Comparison of ENCODE assay signal across 10 cellular contexts in the genomic region with DNA sequence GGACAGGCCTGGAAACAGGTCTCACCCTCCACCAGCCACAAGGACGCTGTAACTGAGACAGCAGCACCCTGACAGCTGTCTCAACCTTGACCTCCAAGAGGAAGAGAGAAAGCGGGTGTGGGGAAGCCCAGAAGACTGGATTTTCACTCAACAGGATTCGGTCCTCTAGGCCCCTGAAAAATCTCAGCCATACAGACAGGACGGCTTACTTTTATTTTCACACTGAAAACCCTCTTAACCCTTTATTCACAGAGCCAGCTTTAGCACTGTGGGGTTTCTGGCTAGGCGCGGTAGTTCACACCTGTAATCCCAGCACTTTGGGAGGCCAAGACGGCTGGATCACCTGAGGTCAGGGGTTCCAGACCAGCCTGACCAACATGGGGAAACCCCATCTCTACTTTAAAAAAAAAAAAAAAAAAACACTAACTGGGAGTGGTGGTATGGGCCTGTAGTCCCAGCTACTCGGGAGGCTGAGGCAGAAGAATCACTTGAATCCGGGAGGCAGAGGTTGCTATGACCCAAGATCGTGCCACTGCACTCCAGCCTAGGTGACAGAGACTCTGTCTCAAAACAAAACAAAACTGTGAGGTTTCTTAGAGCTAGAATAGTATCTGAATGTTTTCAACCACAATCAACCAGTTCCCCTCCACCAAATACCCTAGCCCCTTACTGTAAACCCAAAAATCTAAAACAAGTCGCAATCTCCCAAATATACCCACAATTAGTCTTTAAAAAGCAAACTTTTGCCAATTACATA. TPM values are rescaled to one million over a fixed set of nuclear protein-coding genes. Genes with fewer than 3 reads are reported as not detected.
DNase-seq lines count a peak whose midpoint lies in the region; ATAC-seq and TF ChIP-seq lines count a peak whose summit lies in the region.
"Had no signal": no experiment of that assay in that cellular context is flagged by ENCODE, and none has a peak within 500 bp of the region (broad histone marks: within the 10 kb centered on the region; RNA-seq: fewer than 3 reads in every experiment).

No MANE protein-coding gene starts in this region.

- H3K4me3 Mint-ChIP-seq in activated T-cell treated with anti-CD3 and anti-CD28 coated beads, Interleukin-2, amount 50 U/mL, for 4 hours = peak overlapping the region; percentile 76
- no peak overlapping the region for H3K4me3 Mint-ChIP-seq in chondrocyte (ENCODE audit: unreplicated experiment)
- H3K4me3 Mint-ChIP-seq in stimulated activated naive CD8-positive, alpha-beta T cell treated with anti-CD3 and anti-CD28 coated beads, Interleukin-15, amount 100 ng/mL, for 72 hours = peak overlapping the region; percentile 71 to 87

- no peaks in the 10 kb centered on the region for H3K27me3 Mint-ChIP-seq in activated T-cell treated with anti-CD3 and anti-CD28 coated beads, Interleukin-2, amount 50 U/mL, for 4 hours (ENCODE audit: low read depth)
- no peaks in the 10 kb centered on the region for H3K27me3 Mint-ChIP-seq in chondrocyte (ENCODE audit: low read depth)
- H3K27me3 Mint-ChIP-seq in stimulated activated naive CD8-positive, alpha-beta T cell treated with anti-CD3 and anti-CD28 coated beads, Interleukin-15, amount 100 ng/mL, for 72 hours = no peaks in the 10 kb centered on the region

- H3K9me3 Mint-ChIP-seq in activated T-cell treated with anti-CD3 and anti-CD28 coated beads, Interleukin-2, amount 50 U/mL, for 4 hours = no peaks in the 10 kb centered on the region
- no peaks in the 10 kb centered on the region for H3K9me3 Mint-ChIP-seq in chondrocyte (ENCODE audit: low read depth)
- no peaks in the 10 kb centered on the region for H3K9me3 Mint-ChIP-seq in stimulated activated naive CD8-positive, alpha-beta T cell treated with anti-CD3 and anti-CD28 coated beads, Interleukin-15, amount 100 ng/mL, for 72 hours

- peaks cover 21% of the 10 kb centered on the region for H3K36me3 Mint-ChIP-seq in activated T-cell treated with anti-CD3 and anti-CD28 coated beads, Interleukin-2, amount 50 U/mL, for 4 hours (ENCODE audit: insufficient read depth)
- H3K36me3 Mint-ChIP-seq in chondrocyte (ENCODE audit: low read depth) = peaks cover 4% of the 10 kb centered on the region

- peak overlapping the region; percentile 77 for H3K27ac Mint-ChIP-seq in chondrocyte (ENCODE audit: unreplicated experiment)
- peak overlapping the region; percentile 67 to 98 for H3K27ac Mint-ChIP-seq in stimulated activated naive CD8-positive, alpha-beta T cell treated with anti-CD3 and anti-CD28 coated beads, Interleukin-15, amount 100 ng/mL, for 72 hours

- ATAC-seq in activated T-cell treated with anti-CD3 and anti-CD28 coated beads, Interleukin-2, amount 50 U/mL, for 4 hours = peak; percentile 10 to 13
- peak; percentile 42 for ATAC-seq in stimulated activated naive CD8-positive, alpha-beta T cell treated with anti-CD3 and anti-CD28 coated beads, Interleukin-15, amount 100 ng/mL, for 72 hours
- ATAC-seq in left lobe of liver = no peak

- DNase-seq in activated T-cell treated with anti-CD3 and anti-CD28 coated beads, Interleukin-2, amount 50 U/mL, for 4 hours = no peak
- DNase-seq in activated T-cell treated with anti-CD3 and anti-CD28 coated beads for 4 hours (no peak), MV-4-11 (lab: John Stamatoyannopoulos, UW) (peak; percentile 55), chondrocyte (ENCODE audit: low spot score) (no peak), epidermal melanocyte (ENCODE audit: insufficient read length, low spot score) (no peak), left lobe of liver (ENCODE audit: low spot score) (no peak), NCI-H1436 treated with DMSO at 0.1 percent for 48 hours (lab: John Stamatoyannopoulos, UW) (no peak)
- DNase-seq in stimulated activated naive CD8-positive, alpha-beta T cell treated with anti-CD3 and anti-CD28 coated beads, Interleukin-15, amount 100 ng/mL, for 72 hours = peak; percentile 47 to 62
- DNase-seq: NCI-H2029, pancreas had no signal

- H3K4me1 Mint-ChIP-seq in activated T-cell treated with anti-CD3 and anti-CD28 coated beads, Interleukin-2, amount 50 U/mL, for 4 hours (ENCODE audit: low read depth) = peaks cover 85% of the 10 kb centered on the region
- H3K4me1 Mint-ChIP-seq in chondrocyte (ENCODE audit: low read depth) = peaks cover 81% of the 10 kb centered on the region
- H3K4me1 Mint-ChIP-seq in stimulated activated naive CD8-positive, alpha-beta T cell treated with anti-CD3 and anti-CD28 coated beads, Interleukin-15, amount 100 ng/mL, for 72 hours = peaks cover 89% of the 10 kb centered on the region

- TF ChIP-seq CTCF in chondrocyte (IDR thresholded peaks at IDR 0.05) = no peak

RNA-seq across cellular contexts. Expression of gene ANKRD11, which starts 5.3 kb away (rescaled TPM):
- 100 to 1,000 TPM; 153 to 181 (median 162) TPM for total RNA-seq in activated T-cell treated with anti-CD3 and anti-CD28 coated beads, Interleukin-2, amount 50 U/mL, for 4 hours
- 106 to 185 TPM (median 180 TPM) in 3 replicates for total RNA-seq in chondrocyte
- total RNA-seq in left lobe of liver = 50.7 TPM

RNA-seq across cellular contexts. Expression of gene SPG7, which starts 23.1 kb away (rescaled TPM):
- total RNA-seq in activated T-cell treated with anti-CD3 and anti-CD28 coated beads, Interleukin-2, amount 50 U/mL, for 4 hours = 10 to 100 TPM; 76.1 to 88.4 (median 78.5) TPM
- total RNA-seq in chondrocyte (84.6 to 127 TPM (median 87.6 TPM) in 3 replicates), left lobe of liver (68.1 TPM)

Comparison
In these comparisons a context has a peak if more than half of its experiments do, and no peak if none do; other contexts are left out.
1. DNase-seq: peak in MV-4-11 (single experiment) and stimulated activated naive CD8-positive, alpha-beta T cell treated with anti-CD3 and anti-CD28 coated beads, Interleukin-15, amount 100 ng/mL, for 72 hours (2 of 2); none in activated T-cell treated with anti-CD3 and anti-CD28 coated beads, Interleukin-2, amount 50 U/mL, for 4 hours (single experiment), activated T-cell treated with anti-CD3 and anti-CD28 coated beads for 4 hours (single experiment), chondrocyte (single experiment), epidermal melanocyte (single experiment), left lobe of liver (single experiment) and NCI-H1436 treated with DMSO at 0.1 percent for 48 hours (single experiment).